In the genomic region with DNA sequence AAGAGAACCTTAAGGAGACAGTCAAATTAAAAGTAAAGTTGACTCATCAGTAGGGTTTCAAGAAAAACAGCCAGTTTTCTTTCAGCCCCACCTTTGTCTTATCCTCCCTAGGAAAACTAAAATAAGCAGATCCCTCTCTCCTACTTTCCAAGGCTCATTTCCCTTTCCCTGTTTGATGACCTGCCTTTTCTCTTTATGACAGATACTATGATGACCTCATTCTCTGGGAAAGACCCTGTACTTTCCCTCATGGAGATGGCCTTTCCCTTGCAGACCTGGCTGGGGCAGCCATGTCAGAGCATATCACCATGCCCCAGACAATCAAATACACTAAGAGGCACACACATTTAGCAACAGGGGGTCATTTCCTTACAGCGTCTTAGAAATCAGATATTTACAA, we compare ENCODE assay signal across 9 cellular contexts. TPM values are rescaled to one million over a fixed set of nuclear protein-coding genes. Genes with fewer than 3 reads are reported as not detected.
"Had no signal": no experiment of that assay in that cellular context is flagged by ENCODE, and none has a peak within 500 bp of the region (broad histone marks: within the 10 kb centered on the region; RNA-seq: fewer than 3 reads in every experiment).

No MANE protein-coding gene starts in this region.

- FAIRE-seq: G401.6, GM12878, GM12891, GM12892, GM18507, GM19239 had no signal

- DNase-seq: GDM1, GF-D8 had no signal

- ATAC-seq: GM12878 had no signal

- H3K4me3 ChIP-seq: GM12878 had no signal

RNA-seq across cellular contexts. Expression of gene GPR139, which starts 53.6 kb away (rescaled TPM):
- total RNA-seq: G401, GM12878 had no signal
- polyA plus RNA-seq: GM12878 had no signal
